Comparison of ENCODE assay signal across 8 cellular contexts in genomic region chr9:94002316-94003140, GRCh38. TPM values are rescaled to one million over a fixed set of nuclear protein-coding genes. Genes with fewer than 3 reads are reported as not detected.
DNase-seq lines count a peak whose midpoint lies in the region; TF ChIP-seq lines count a peak whose summit lies in the region.

No MANE protein-coding gene starts in this region.

- TF ChIP-seq CTCF in epithelial cell of proximal tubule (conservative IDR thresholded peaks at IDR 0.05; ENCODE audit: low read depth, low read length): peak; percentile 78
- peak; percentile 72 for TF ChIP-seq CTCF in osteocyte (IDR thresholded peaks at IDR 0.05)

- no peak overlapping the region for H3K4me3 Mint-ChIP-seq in osteocyte (ENCODE audit: unreplicated experiment)

- no peaks in the 10 kb centered on the region for H3K4me1 Mint-ChIP-seq in osteocyte (ENCODE audit: unreplicated experiment)

- peaks cover 34% of the 10 kb centered on the region for H3K27me3 Mint-ChIP-seq in osteocyte (ENCODE audit: unreplicated experiment)

- peak; percentile 11 for DNase-seq in stimulated activated CD4-positive, alpha-beta T cell treated with anti-CD3 and anti-CD28 coated beads, Interleukin-4, amount 100 ng/mL, for 24 hours
- no peak for DNase-seq in stimulated activated CD4-positive, alpha-beta T cell treated with anti-CD3 and anti-CD28 coated beads, Interleukin-1b, Interleukin-23, amount 100 ng/mL, for 48 hours
- peak; percentile 72 for DNase-seq in NCI-H1092 (lab: John Stamatoyannopoulos, UW)
- peak; percentile 55 for DNase-seq in SHP77 treated with DMSO at 0.1 percent for 48 hours (lab: John Stamatoyannopoulos, UW)
- DNase-seq in epithelial cell of proximal tubule (ENCODE audit: low read depth): no peak
- DNase-seq in osteocyte (ENCODE audit: extremely low spot score, unreplicated experiment): no peak
- DNase-seq in T1000 (lab: John Stamatoyannopoulos, UW): no peak
- DNase-seq in GM19238 (ENCODE audit: insufficient read length, low spot score): no peak

- H3K9me3 Mint-ChIP-seq in osteocyte (ENCODE audit: unreplicated experiment): peaks cover 5% of the 10 kb centered on the region

- H3K4me3 ChIP-seq in epithelial cell of proximal tubule (ENCODE audit: low read depth, low read length): no peak overlapping the region

- H3K27ac Mint-ChIP-seq in osteocyte (ENCODE audit: unreplicated experiment): no peak overlapping the region

- no peaks in the 10 kb centered on the region for H3K36me3 Mint-ChIP-seq in osteocyte (ENCODE audit: unreplicated experiment)

RNA-seq across cellular contexts. Expression of gene BARX1, which starts 47.4 kb away (rescaled TPM):
- not detected in 2 replicates for total RNA-seq in epithelial cell of proximal tubule
- 1.7 and 2.2 TPM in 2 replicates for total RNA-seq in osteocyte

Comparison
In these comparisons a context has a peak if more than half of its experiments do, and no peak if none do; other contexts are left out.
1. DNase-seq: peak in stimulated activated CD4-positive, alpha-beta T cell treated with anti-CD3 and anti-CD28 coated beads, Interleukin-4, amount 100 ng/mL, for 24 hours (single experiment), NCI-H1092 (single experiment) and SHP77 treated with DMSO at 0.1 percent for 48 hours (single experiment); none in stimulated activated CD4-positive, alpha-beta T cell treated with anti-CD3 and anti-CD28 coated beads, Interleukin-1b, Interleukin-23, amount 100 ng/mL, for 48 hours (single experiment), epithelial cell of proximal tubule (single experiment), osteocyte (single experiment), T1000 (single experiment) and GM19238 (single experiment).